In the genomic region with DNA sequence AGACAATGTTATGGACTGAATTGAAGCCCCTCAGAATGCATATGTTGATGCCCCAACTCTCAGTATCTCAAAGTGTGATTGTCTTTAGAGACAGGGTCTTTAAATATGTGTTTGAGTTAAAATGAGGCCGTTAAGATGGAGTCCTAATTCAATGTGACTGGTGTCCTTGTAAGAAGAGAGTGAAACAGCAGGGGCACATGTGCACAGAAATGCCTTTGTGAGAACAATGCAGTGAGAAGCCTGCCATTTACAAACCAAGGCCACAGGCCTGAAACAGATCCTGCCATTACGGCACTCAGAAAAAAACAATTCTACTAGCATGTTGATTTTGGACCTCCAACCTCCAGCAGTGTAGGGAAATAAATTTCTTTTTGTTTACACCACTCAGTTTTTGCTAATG, we compare ENCODE assay signal across 28 cellular contexts.
"Had no signal": no experiment of that assay in that cellular context is flagged by ENCODE, and none has a peak within 500 bp of the region (broad histone marks: within the 10 kb centered on the region; RNA-seq: fewer than 3 reads in every experiment).

No MANE protein-coding gene starts in this region.

- H3K27ac ChIP-seq: adrenal gland, breast epithelium, SK-N-MC, VCaP had no signal

- H3K9me3 ChIP-seq: adrenal gland, breast epithelium had no signal

- DNase-seq: activated CD4-positive, alpha-beta memory T cell treated with anti-CD3 and anti-CD28 coated beads, Interleukin-2, amount 10 ng/mL, durations not matched to agents 7 days and 5 days; activated CD4-positive, alpha-beta T cell treated with anti-CD3 and anti-CD28 coated beads for 36 hours; activated CD4-positive, alpha-beta T cell treated with anti-CD3 and anti-CD28 coated beads, Interleukin-2, amount 50 U/mL, for 1 hour; activated naive CD4-positive, alpha-beta T cell treated with anti-CD3 and anti-CD28 coated beads, Interleukin-2, amount 50 U/mL, for 16 hours; activated naive CD8-positive, alpha-beta T cell treated with anti-CD3 and anti-CD28 coated beads, Interleukin-2, amount 10 ng/mL, durations not matched to agents 7 days and 5 days; activated T-cell treated with anti-CD3 and anti-CD28 coated beads for 4 hours; activated T-cell treated with anti-CD3 and anti-CD28 coated beads, Interleukin-2, amount 50 U/mL, for 48 hours; adrenal gland; anterior cingulate cortex; caudate nucleus; Kasumi-1; KBM-7; NCI-H1105 treated with DMSO at 0.1 percent for 48 hours; NCI-H1436 treated with DMSO at 0.1 percent for 48 hours; NCI-H1930; NCI-H226; NCI-H526; NCI-H82; OCI-M1; RPMI8226; T-cell; T-helper 2 cell; T1000 had no signal

- ATAC-seq: activated CD4-positive, alpha-beta T cell treated with anti-CD3 and anti-CD28 coated beads for 36 hours; Panc1; Right ventricle myocardium inferior; T-cell had no signal

- H3K27me3 Mint-ChIP-seq: activated CD4-positive, alpha-beta memory T cell treated with anti-CD3 and anti-CD28 coated beads, Interleukin-2, amount 10 ng/mL, durations not matched to agents 7 days and 5 days; activated naive CD8-positive, alpha-beta T cell treated with anti-CD3 and anti-CD28 coated beads, Interleukin-2, amount 10 ng/mL, durations not matched to agents 7 days and 5 days; T-cell had no signal

- H3K4me1 Mint-ChIP-seq: activated CD4-positive, alpha-beta T cell treated with anti-CD3 and anti-CD28 coated beads for 36 hours; T-cell had no signal

- H3K27me3 ChIP-seq: adrenal gland, breast epithelium had no signal

- H3K36me3 Mint-ChIP-seq: activated naive CD8-positive, alpha-beta T cell treated with anti-CD3 and anti-CD28 coated beads, Interleukin-2, amount 10 ng/mL, durations not matched to agents 7 days and 5 days; T-cell had no signal

- H3K4me3 ChIP-seq: adrenal gland, breast epithelium, SK-N-MC had no signal

- H3K4me1 ChIP-seq: adrenal gland, breast epithelium had no signal

- H3K36me3 ChIP-seq: adrenal gland, breast epithelium had no signal

- H3K27ac Mint-ChIP-seq: activated CD4-positive, alpha-beta memory T cell treated with anti-CD3 and anti-CD28 coated beads, Interleukin-2, amount 10 ng/mL, durations not matched to agents 7 days and 5 days; activated CD4-positive, alpha-beta T cell treated with anti-CD3 and anti-CD28 coated beads for 36 hours; activated naive CD8-positive, alpha-beta T cell treated with anti-CD3 and anti-CD28 coated beads, Interleukin-2, amount 10 ng/mL, durations not matched to agents 7 days and 5 days; T-cell had no signal

- H3K4me3 Mint-ChIP-seq: activated CD4-positive, alpha-beta memory T cell treated with anti-CD3 and anti-CD28 coated beads, Interleukin-2, amount 10 ng/mL, durations not matched to agents 7 days and 5 days; activated CD4-positive, alpha-beta T cell treated with anti-CD3 and anti-CD28 coated beads for 36 hours; activated naive CD8-positive, alpha-beta T cell treated with anti-CD3 and anti-CD28 coated beads, Interleukin-2, amount 10 ng/mL, durations not matched to agents 7 days and 5 days; T-cell had no signal
